8 cellular contexts compared by ENCODE assay signal in genomic region chr16:88703486-88704309, GRCh38. TPM values are rescaled to one million over a fixed set of nuclear protein-coding genes. Genes with fewer than 3 reads are reported as not detected.
DNase-seq lines count a peak whose midpoint lies in the region; ATAC-seq and TF ChIP-seq lines count a peak whose summit lies in the region.

No MANE protein-coding gene starts in this region.

- H3K27ac Mint-ChIP-seq in activated T-cell treated with anti-CD3 and anti-CD28 coated beads, Interleukin-2, amount 50 U/mL, for 72 hours = peak overlapping the region; percentile 7

- peaks cover 14% of the 10 kb centered on the region for H3K36me3 ChIP-seq in right atrium auricular region

- H3K27me3 Mint-ChIP-seq in activated T-cell treated with anti-CD3 and anti-CD28 coated beads, Interleukin-2, amount 50 U/mL, for 72 hours (ENCODE audit: low read depth) = no peaks in the 10 kb centered on the region

- H3K4me3 ChIP-seq in right atrium auricular region = peak overlapping the region in 1 of 2 donors; percentile 19

- no peaks in the 10 kb centered on the region for H3K9me3 ChIP-seq in right atrium auricular region

- H3K4me3 Mint-ChIP-seq in activated T-cell treated with anti-CD3 and anti-CD28 coated beads, Interleukin-2, amount 50 U/mL, for 72 hours = peak overlapping the region; percentile 83 to 93

- no peaks in the 10 kb centered on the region for H3K27me3 ChIP-seq in right atrium auricular region

- H3K27ac ChIP-seq in right atrium auricular region = peak overlapping the region; percentile 56 to 60

- ATAC-seq in activated T-cell treated with anti-CD3 and anti-CD28 coated beads, Interleukin-2, amount 50 U/mL, for 72 hours (replicated peaks in 1 of 2) = peak; percentile 29 to 41

- DNase-seq in NOMO-1 (lab: John Stamatoyannopoulos, UW; ENCODE audit: unreplicated experiment in 2 of 2) (peak; percentile 61 to 65), right atrium auricular region (ENCODE audit: low spot score) (no peak), kidney tubule cell (ENCODE audit: low spot score) (no peak), NCI-H82 (lab: John Stamatoyannopoulos, UW) (no peak), SW 1271 (lab: John Stamatoyannopoulos, UW) (no peak), DMS114 treated with DMSO at 0.1 percent for 48 hours (lab: John Stamatoyannopoulos, UW; ENCODE audit: unreplicated experiment) (no peak)
- peak; percentile 80 to 84 for DNase-seq in activated T-cell treated with anti-CD3 and anti-CD28 coated beads, Interleukin-2, amount 50 U/mL, for 72 hours
- DNase-seq in stimulated activated CD8-positive, alpha-beta memory T cell treated with anti-CD3 and anti-CD28 coated beads, Interleukin-12 subunit alpha, Interleukin-12 subunit beta, amount 100 ng/mL, for 4 hours (ENCODE audit: low read depth) = peak; percentile 69

- H3K36me3 Mint-ChIP-seq in activated T-cell treated with anti-CD3 and anti-CD28 coated beads, Interleukin-2, amount 50 U/mL, for 72 hours (ENCODE audit: insufficient read depth in 2 of 2) = no peaks in the 10 kb centered on the region

- peaks cover 0 to 69% of the 10 kb centered on the region in 2 donors for H3K4me1 ChIP-seq in right atrium auricular region

- peaks cover 77% of the 10 kb centered on the region for H3K4me1 Mint-ChIP-seq in activated T-cell treated with anti-CD3 and anti-CD28 coated beads, Interleukin-2, amount 50 U/mL, for 72 hours (ENCODE audit: low read depth)

- no peak for TF ChIP-seq CTCF in right atrium auricular region (IDR thresholded peaks at IDR 0.05)

- no peaks in the 10 kb centered on the region for H3K9me3 Mint-ChIP-seq in activated T-cell treated with anti-CD3 and anti-CD28 coated beads, Interleukin-2, amount 50 U/mL, for 72 hours

RNA-seq across cellular contexts. Expression of gene RNF166, which starts 2.5 kb away (rescaled TPM):
- total RNA-seq in activated T-cell treated with anti-CD3 and anti-CD28 coated beads, Interleukin-2, amount 50 U/mL, for 72 hours = 10 to 100 TPM; 58.6 to 64.5 TPM
- 10 to 100 TPM; 16.9 to 19.4 TPM for total RNA-seq in right atrium auricular region

RNA-seq across cellular contexts. Expression of gene CTU2, which starts 2.6 kb away (rescaled TPM):
- 10 to 100 TPM; 25.9 to 34.9 TPM for total RNA-seq in activated T-cell treated with anti-CD3 and anti-CD28 coated beads, Interleukin-2, amount 50 U/mL, for 72 hours
- 1 to 10 TPM; 7.1 to 8.2 TPM for total RNA-seq in right atrium auricular region

RNA-seq across cellular contexts. Expression of gene SNAI3, which starts 17.4 kb away (rescaled TPM):
- total RNA-seq in activated T-cell treated with anti-CD3 and anti-CD28 coated beads, Interleukin-2, amount 50 U/mL, for 72 hours = 10 to 100 TPM in 1 of 2 donors, 1 to 10 TPM in 1; 8.4 to 10.5 TPM
- 1 to 10 TPM; 1.0 to 1.6 TPM for total RNA-seq in right atrium auricular region

RNA-seq across cellular contexts. Expression of gene MVD, which starts 40.8 kb away (rescaled TPM):
- total RNA-seq in activated T-cell treated with anti-CD3 and anti-CD28 coated beads, Interleukin-2, amount 50 U/mL, for 72 hours = 10 to 100 TPM; 64.5 to 80.5 TPM
- 10 to 100 TPM; 21.5 to 23.1 TPM for total RNA-seq in right atrium auricular region

RNA-seq across cellular contexts. Expression of gene CYBA, which starts 52.8 kb away (rescaled TPM):
- 100 to 1,000 TPM; 199 to 318 TPM for total RNA-seq in activated T-cell treated with anti-CD3 and anti-CD28 coated beads, Interleukin-2, amount 50 U/mL, for 72 hours
- total RNA-seq in right atrium auricular region = 100 to 1,000 TPM in 1 of 2 donors, 10 to 100 TPM in 1; 82.0 to 132 TPM

Comparison
In these comparisons a context has a peak if more than half of its experiments do, and no peak if none do; other contexts are left out.
1. DNase-seq: peak in NOMO-1 (2 of 2), activated T-cell treated with anti-CD3 and anti-CD28 coated beads, Interleukin-2, amount 50 U/mL, for 72 hours (2 of 2) and stimulated activated CD8-positive, alpha-beta memory T cell treated with anti-CD3 and anti-CD28 coated beads, Interleukin-12 subunit alpha, Interleukin-12 subunit beta, amount 100 ng/mL, for 4 hours (single experiment); none in right atrium auricular region (single experiment), kidney tubule cell (single experiment), NCI-H82 (single experiment), SW 1271 (0 of 2) and DMS114 treated with DMSO at 0.1 percent for 48 hours (single experiment).